ENCODE assay signal across 8 cellular contexts in genomic region chr19:55259540-55260210, GRCh38. TPM values are rescaled to one million over a fixed set of nuclear protein-coding genes. Genes with fewer than 3 reads are reported as not detected.
DNase-seq lines count a peak whose midpoint lies in the region; ATAC-seq and TF ChIP-seq lines count a peak whose summit lies in the region.

No MANE protein-coding gene starts in this region.

- TF ChIP-seq CTCF in OCI-LY7 (conservative IDR thresholded peaks at IDR 0.05; ENCODE audit: low read length) (no peak), neural cell (IDR thresholded peaks at IDR 0.05; ENCODE audit: poor library complexity, severe bottlenecking) (no peak)

- H3K79me2 ChIP-seq in OCI-LY7 (ENCODE audit: insufficient read depth, low read depth, low read length) (peaks cover 40% of the 10 kb centered on the region), neural cell (replicated peaks; ENCODE audit: insufficient read depth, low read length) (peaks cover 35% of the 10 kb centered on the region)

- TSS peak; percentile 98 for BruUV-seq in OCI-LY7 (replicated peaks; lab: Mats Ljungman, UMichigan)

- no peaks in the 10 kb centered on the region for H3K9me2 ChIP-seq in OCI-LY7 (ENCODE audit: insufficient read depth, low read length)
- no peaks in the 10 kb centered on the region for H3K9me2 ChIP-seq in neural cell (ENCODE audit: insufficient read depth, low read length)

- WGBS in ectodermal cell, 2 experiments, result 43 to 47% methylated on average over 29 of the region's 29 CpGs

- peak overlapping the region; percentile 82 for H3K4me3 ChIP-seq in CD8-positive, alpha-beta memory T cell (ENCODE audit: low read length)
- peak overlapping the region; percentile 78 for H3K4me3 ChIP-seq in OCI-LY7 (ENCODE audit: low read depth, low read length, poor library complexity, severe bottlenecking)
- peak overlapping the region; percentile 86 for H3K4me3 ChIP-seq in ectodermal cell (ENCODE audit: insufficient read depth, low read depth, low read length)
- H3K4me3 ChIP-seq in neural cell (ENCODE audit: low read length), result peak overlapping the region; percentile 95

- no peaks in the 10 kb centered on the region for H3K9me3 Mint-ChIP-seq in CD8-positive, alpha-beta memory T cell

- no peaks in the 10 kb centered on the region for H3K27me3 ChIP-seq in CD8-positive, alpha-beta memory T cell (ENCODE audit: insufficient read depth, low read length, poor library complexity, severe bottlenecking)
- H3K27me3 ChIP-seq in ectodermal cell (ENCODE audit: control insufficient read depth, insufficient read depth, low read length, poor library complexity, severe bottlenecking) (no peaks in the 10 kb centered on the region), neural cell (ENCODE audit: insufficient read depth, low read depth, low read length) (no peaks in the 10 kb centered on the region)

- TF ChIP-seq RAD21 in neural cell (conservative IDR thresholded peaks at IDR 0.05), result no peak

- intact Hi-C loops in OCI-LY7 (cut with micrococcal nuclease; ENCODE audit: unreplicated experiment), result loop anchor here (1.0 to 2.0 kb wide), 4 partner anchors 17 to 82 kb away; partner anchors contain the start of gene HSPBP1

- CTCF ChIA-PET in CD8-positive, alpha-beta memory T cell (lab: Charles Lee), result interaction anchor here (0.7 to 2.7 kb wide), 10 partner anchors 16 to 394 kb away, joined by 3 to 9 read pairs (median 4); partner anchors contain the start of genes HSPBP1 and TMEM238
- CTCF ChIA-PET in OCI-LY7 (lab: Charles Lee; ENCODE audit: unreplicated experiment), result interaction anchor here (0.6 kb wide), 1 partner anchor 78 kb away, joined by 4 read pairs; no protein-coding TSS in a partner anchor

- TF ChIP-seq EP300 in neural cell (conservative IDR thresholded peaks at IDR 0.05; ENCODE audit: poor library complexity, severe bottlenecking), result no peak

- peak overlapping the region; percentile 96 to 99 (median 98) for H3K27ac Mint-ChIP-seq in CD8-positive, alpha-beta memory T cell

- H3K9me3 ChIP-seq in CD8-positive, alpha-beta memory T cell (ENCODE audit: low read length), result no peaks in the 10 kb centered on the region
- H3K9me3 ChIP-seq in OCI-LY7 (ENCODE audit: low read length), result no peaks in the 10 kb centered on the region
- H3K9me3 ChIP-seq in ectodermal cell (ENCODE audit: control insufficient read depth, low read length), result no peaks in the 10 kb centered on the region
- no peaks in the 10 kb centered on the region for H3K9me3 ChIP-seq in neural cell (ENCODE audit: low read length)

- no peaks in the 10 kb centered on the region for H3K27me3 Mint-ChIP-seq in CD8-positive, alpha-beta memory T cell

- peak overlapping the region; percentile 90 to 97 (median 92) for H3K4me3 Mint-ChIP-seq in CD8-positive, alpha-beta memory T cell

- H3K4me1 ChIP-seq in CD8-positive, alpha-beta memory T cell (ENCODE audit: insufficient read depth, low read length), result peaks cover 34% of the 10 kb centered on the region
- H3K4me1 ChIP-seq in OCI-LY7 (ENCODE audit: insufficient read depth, low read length, poor library complexity, severe bottlenecking) (peaks cover 34% of the 10 kb centered on the region), ectodermal cell (ENCODE audit: control insufficient read depth, insufficient read depth, low read length) (peaks cover 25% of the 10 kb centered on the region)

- peaks cover 39 to 40% (median 39%) of the 10 kb centered on the region in 3 donors for H3K4me1 Mint-ChIP-seq in CD8-positive, alpha-beta memory T cell

- peak overlapping the region; percentile 91 for H3K27ac ChIP-seq in CD8-positive, alpha-beta memory T cell (ENCODE audit: low read depth, low read length)
- peak overlapping the region; percentile 97 for H3K27ac ChIP-seq in OCI-LY7 (ENCODE audit: low read depth, low read length, poor library complexity, severe bottlenecking)
- H3K27ac ChIP-seq in ectodermal cell (ENCODE audit: insufficient read depth, low read depth, low read length, poor library complexity, severe bottlenecking), result peak overlapping the region; percentile 92
- H3K27ac ChIP-seq in neural cell (ENCODE audit: low read length), result peak overlapping the region; percentile 92

- H2AFZ ChIP-seq in OCI-LY7 (ENCODE audit: low read length) (peak overlapping the region; percentile 43; the same call in 1 of the 2 replicates), neural cell (ENCODE audit: low read depth, low read length) (peak overlapping the region; percentile 15)

- ATAC-seq in GM19467 (IDR thresholded peaks at IDR 0.05; ENCODE audit: unreplicated experiment), result no peak

- H3K36me3 ChIP-seq in CD8-positive, alpha-beta memory T cell (ENCODE audit: insufficient read depth, low read length), result no peaks in the 10 kb centered on the region
- H3K36me3 ChIP-seq in OCI-LY7 (ENCODE audit: insufficient read depth, low read length) (peaks cover 51% of the 10 kb centered on the region), ectodermal cell (ENCODE audit: control insufficient read depth, insufficient read depth, low read length) (peaks cover 3% of the 10 kb centered on the region), neural cell (ENCODE audit: insufficient read depth, low read length) (no peaks in the 10 kb centered on the region)

- H3K4me2 ChIP-seq in OCI-LY7 (ENCODE audit: low read length) (peak overlapping the region; percentile 99), neural cell (ENCODE audit: low read length) (peak overlapping the region; percentile 99)

- H3F3A ChIP-seq in neural cell (ENCODE audit: insufficient read depth, low read length, poor library complexity, severe bottlenecking), result no peaks in the 10 kb centered on the region

- H3K36me3 Mint-ChIP-seq in CD8-positive, alpha-beta memory T cell, result peaks cover 0 to 35% (median 2%) of the 10 kb centered on the region in 3 donors

- DNase-seq in CD8-positive, alpha-beta memory T cell, result no peak
- DNase-seq in OCI-LY7 (ENCODE audit: low spot score) (peak; percentile 42), Ammon's horn (ENCODE audit: low spot score) (no peak), NCI-H1694 (lab: John Stamatoyannopoulos, UW) (no peak)
- no peak for DNase-seq in NK-92 treated with Interleukin-12 subunit alpha and Interleukin-12 subunit beta, amount 100 ng/mL, for 24 hours (lab: John Stamatoyannopoulos, UW)

- no peaks in the 10 kb centered on the region for H4K20me1 ChIP-seq in OCI-LY7 (ENCODE audit: insufficient read depth, low read length)
- H4K20me1 ChIP-seq in neural cell (ENCODE audit: insufficient read depth), result peaks cover 10% of the 10 kb centered on the region

- POLR2A ChIA-PET in CD8-positive, alpha-beta memory T cell (lab: Charles Lee), result interaction anchor here (0.7 to 2.3 kb wide), 12 partner anchors 9 to 340 kb away, joined by 3 to 33 read pairs (median 4); partner anchors contain the start of genes FIZ1, HSPBP1, KMT5C and NAT14
- POLR2A ChIA-PET in OCI-LY7 (lab: Charles Lee), result interaction anchor here (0.6 to 3.9 kb wide), 12 partner anchors 9 to 1070 kb away, joined by 3 to 32 read pairs (median 3); partner anchors contain the start of genes BRSK1, GARIN5B, HSPBP1 and MBOAT7

- H3K9ac ChIP-seq in neural cell (ENCODE audit: low read length), result peak overlapping the region; percentile 95

TF ChIP-seq in neural cell, 6 proteins besides CTCF, POLR2A, EP300 and RAD21 (continues in another document):
- TF ChIP-seq SMC3 (conservative IDR thresholded peaks at IDR 0.05; ENCODE audit: poor library complexity), result no peak

RNA-seq across cellular contexts. Expression of gene PPP6R1, which starts 0.9 kb away (rescaled TPM):
- 100 to 1,000 TPM; 216 to 225 TPM for total RNA-seq in CD8-positive, alpha-beta memory T cell
- polyA plus RNA-seq in CD8-positive, alpha-beta memory T cell, result 143 TPM
- 82.0 and 89.6 TPM in 2 replicates for total RNA-seq in OCI-LY7 (2014; rRNA removed; shearing (Covaris generic))
- total RNA-seq in OCI-LY7 (2022), result 156 and 161 TPM in 2 replicates
- polyA plus RNA-seq in ectodermal cell (2013, experiment 1 of 4), result 54.7 TPM
- polyA plus RNA-seq in ectodermal cell (2013, experiment 2 of 4), result 55.5 TPM
- 42.4 TPM for polyA plus RNA-seq in ectodermal cell (2013, experiment 3 of 4)
- 47.3 TPM for polyA plus RNA-seq in ectodermal cell (2013, experiment 4 of 4)
- polyA plus RNA-seq in neural cell, result 20.0 and 33.0 TPM in 2 replicates
- polyA minus RNA-seq in neural cell, result 27.1 and 32.1 TPM in 2 replicates

RNA-seq across cellular contexts. Expression of gene HSPBP1, which starts 20.2 kb away (rescaled TPM):
- 10 to 100 TPM; 82.9 to 84.1 TPM for total RNA-seq in CD8-positive, alpha-beta memory T cell
- polyA plus RNA-seq in CD8-positive, alpha-beta memory T cell, result 46.4 TPM
- 41.3 and 50.5 TPM in 2 replicates for total RNA-seq in OCI-LY7 (2014; rRNA removed; shearing (Covaris generic))
- total RNA-seq in OCI-LY7 (2022), result 31.9 and 38.7 TPM in 2 replicates
- 57.0 TPM for polyA plus RNA-seq in ectodermal cell (2013, experiment 1 of 4)
- polyA plus RNA-seq in ectodermal cell (2013, experiment 2 of 4), result 55.7 TPM
- 43.9 TPM for polyA plus RNA-seq in ectodermal cell (2013, experiment 3 of 4)
- 41.2 TPM for polyA plus RNA-seq in ectodermal cell (2013, experiment 4 of 4)
- polyA plus RNA-seq in neural cell, result 61.1 and 86.8 TPM in 2 replicates
- polyA minus RNA-seq in neural cell, result 40.9 and 46.5 TPM in 2 replicates

RNA-seq across cellular contexts. Expression of gene BRSK1, which starts 24.1 kb away (rescaled TPM):
- total RNA-seq in CD8-positive, alpha-beta memory T cell, result 1 to 10 TPM; 4.1 to 5.7 TPM
- polyA plus RNA-seq in CD8-positive, alpha-beta memory T cell, result 0.82 TPM
- 15.9 and 16.1 TPM in 2 replicates for total RNA-seq in OCI-LY7 (2014; rRNA removed; shearing (Covaris generic))
- 23.9 and 25.7 TPM in 2 replicates for total RNA-seq in OCI-LY7 (2022)
- polyA plus RNA-seq in ectodermal cell (2013, experiment 1 of 4), result 39.4 TPM
- polyA plus RNA-seq in ectodermal cell (2013, experiment 2 of 4), result 49.0 TPM
- polyA plus RNA-seq in ectodermal cell (2013, experiment 3 of 4), result 40.7 TPM
- polyA plus RNA-seq in ectodermal cell (2013, experiment 4 of 4), result 46.1 TPM
- polyA plus RNA-seq in neural cell, result 213 and 244 TPM in 2 replicates
- polyA minus RNA-seq in neural cell, result 171 and 174 TPM in 2 replicates

RNA-seq across cellular contexts. Expression of gene TMEM86B, which starts 31.1 kb away (rescaled TPM):
- 10 to 100 TPM in 1 of 2 experiments, 1 to 10 TPM in 1; 8.5 to 10.3 TPM for total RNA-seq in CD8-positive, alpha-beta memory T cell
- polyA plus RNA-seq in CD8-positive, alpha-beta memory T cell, result 2.9 TPM
- 6.7 and 8.1 TPM in 2 replicates for total RNA-seq in OCI-LY7 (2014; rRNA removed; shearing (Covaris generic))
- total RNA-seq in OCI-LY7 (2022), result 13.7 and 13.8 TPM in 2 replicates
- 3.4 TPM for polyA plus RNA-seq in ectodermal cell (2013, experiment 1 of 4)
- polyA plus RNA-seq in ectodermal cell (2013, experiment 2 of 4), result 3.9 TPM
- 3.9 TPM for polyA plus RNA-seq in ectodermal cell (2013, experiment 3 of 4)
- 4.6 TPM for polyA plus RNA-seq in ectodermal cell (2013, experiment 4 of 4)
- polyA plus RNA-seq in neural cell, result 0.84 and 2.3 TPM in 2 replicates
- polyA minus RNA-seq in neural cell, result 1.0 and 1.9 TPM in 2 replicates

RNA-seq across cellular contexts. Expression of gene PTPRH, which starts 50.4 kb away (rescaled TPM):
- total RNA-seq in CD8-positive, alpha-beta memory T cell, result not detected
- polyA plus RNA-seq in CD8-positive, alpha-beta memory T cell, result not detected
- total RNA-seq in OCI-LY7 (2014; rRNA removed; shearing (Covaris generic)), result not detected in 2 replicates
- total RNA-seq in OCI-LY7 (2022), result not detected in 2 replicates
- 0.33 TPM for polyA plus RNA-seq in ectodermal cell (2013, experiment 1 of 4)
- 0.57 TPM for polyA plus RNA-seq in ectodermal cell (2013, experiment 2 of 4)
- polyA plus RNA-seq in ectodermal cell (2013, experiment 3 of 4), result 0.64 TPM
- polyA plus RNA-seq in ectodermal cell (2013, experiment 4 of 4), result 1.1 TPM
- 0.54 and 0.56 TPM in 2 replicates for polyA plus RNA-seq in neural cell
- 0.73 TPM in 1 of 2 replicates, not detected in the other for polyA minus RNA-seq in neural cell
